21 cellular contexts compared by ENCODE assay signal in the genomic region with DNA sequence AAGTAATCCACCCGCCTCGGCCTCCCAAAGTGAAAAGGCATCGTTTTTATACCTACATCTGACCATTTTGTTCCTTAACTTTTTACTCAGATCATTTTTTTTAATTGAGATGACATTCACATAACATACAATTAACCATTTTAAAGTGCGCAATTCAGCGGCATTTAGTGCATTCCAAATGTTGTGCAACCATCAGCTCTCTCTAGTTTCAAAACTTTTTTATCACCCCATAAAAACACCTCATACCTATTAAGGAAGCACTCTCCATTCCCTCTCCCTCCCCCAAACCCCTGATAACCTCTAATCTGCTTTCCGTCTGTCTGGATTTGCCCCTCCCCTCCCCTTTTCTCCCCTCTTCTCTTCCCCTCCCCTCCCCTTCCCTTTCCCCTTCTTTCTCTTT.
A peak's percentile ranks its signal among the peaks of the same experiment; 100 is the strongest.
DNase-seq lines count a peak whose midpoint lies in the region; ATAC-seq and TF ChIP-seq lines count a peak whose summit lies in the region.
"Had no signal": no experiment of that assay in that cellular context is flagged by ENCODE, and none has a peak within 500 bp of the region (broad histone marks: within the 10 kb centered on the region; RNA-seq: fewer than 3 reads in every experiment).

No MANE protein-coding gene starts in this region.

- H3K27ac ChIP-seq in RWPE2 (ENCODE audit: poor library complexity, severe bottlenecking) (no peak overlapping the region), Peyer's patch (no peak overlapping the region)
- H3K27ac ChIP-seq: KMS-11, RWPE1, SJSA1 had no signal

- peaks cover 8% of the 10 kb centered on the region for H3K4me1 ChIP-seq in RWPE2 (ENCODE audit: insufficient read depth, poor library complexity, severe bottlenecking)
- peaks cover 0 to 4% (median 0%) of the 10 kb centered on the region in 4 donors for H3K4me1 ChIP-seq in Peyer's patch
- H3K4me1 ChIP-seq: SJSA1 had no signal

- TF ChIP-seq CTCF in RWPE2 (IDR thresholded peaks at IDR 0.05; ENCODE audit: poor library complexity, severe bottlenecking) (no peak), omental fat pad (IDR thresholded peaks at IDR 0.05) (no peak), Peyer's patch (IDR thresholded peaks at IDR 0.05) (no peak)

- H3K4me3 Mint-ChIP-seq in activated naive CD4-positive, alpha-beta T cell treated with anti-CD3 and anti-CD28 coated beads, Interleukin-2, amount 50 U/mL, for 24 hours = peak overlapping the region; percentile 37
- H3K4me3 Mint-ChIP-seq: CD14-positive monocyte, HFFc6 had no signal

- H3K27me3 Mint-ChIP-seq in activated naive CD4-positive, alpha-beta T cell treated with anti-CD3 and anti-CD28 coated beads, Interleukin-2, amount 50 U/mL, for 24 hours = no peaks in the 10 kb centered on the region

- H3K36me3 ChIP-seq in RWPE2 (ENCODE audit: low read depth) (no peaks in the 10 kb centered on the region), Peyer's patch (no peaks in the 10 kb centered on the region)
- H3K36me3 ChIP-seq: MG63, SJSA1 had no signal

- peaks cover 37% of the 10 kb centered on the region for H3K4me1 Mint-ChIP-seq in activated naive CD4-positive, alpha-beta T cell treated with anti-CD3 and anti-CD28 coated beads, Interleukin-2, amount 50 U/mL, for 24 hours

- ATAC-seq in RWPE2 (ENCODE audit: low read depth) (0 out of 3 replicates have a peak, but pooled peaks have one; percentile 8), omental fat pad (ENCODE audit: low FRiP score) (peak; percentile 55)
- ATAC-seq: HepG2 had no signal

- no peak for DNase-seq in activated naive CD4-positive, alpha-beta T cell treated with anti-CD3 and anti-CD28 coated beads, Interleukin-2, amount 50 U/mL, for 16 hours
- DNase-seq in NCI-H226 = peak; percentile 51
- DNase-seq in RWPE2 (ENCODE audit: low spot score) = no peak
- no peak for DNase-seq in omental fat pad (ENCODE audit: low spot score)
- no peak for DNase-seq in stimulated activated naive CD4-positive, alpha-beta T cell (lab: John Stamatoyannopoulos, UW)
- no peak for DNase-seq in SIG-M5 treated with dmso at 0.1 percent for 504 hours (lab: John Stamatoyannopoulos, UW; ENCODE audit: unreplicated experiment)
- DNase-seq in Peyer's patch = no peak
- DNase-seq: 8988T, DMS79 treated with DMSO at 0.1 percent for 48 hours, HFFc6, MG63, NCI-H1417, NCI-H1930, NCI-H446, NCI-H526 treated with DMSO at 0.1 percent for 48 hours had no signal

- H3K9me3 ChIP-seq in RWPE2 (ENCODE audit: severe bottlenecking) (no peaks in the 10 kb centered on the region), Peyer's patch (no peaks in the 10 kb centered on the region)
- H3K9me3 ChIP-seq: MG63, SJSA1 had no signal

- H3K4me3 ChIP-seq in RWPE2 (ENCODE audit: severe bottlenecking) (no peak overlapping the region), Peyer's patch (no peak overlapping the region)
- H3K4me3 ChIP-seq: MG63, SJSA1 had no signal

- peak overlapping the region; percentile 21 for H3K27ac Mint-ChIP-seq in activated naive CD4-positive, alpha-beta T cell treated with anti-CD3 and anti-CD28 coated beads, Interleukin-2, amount 50 U/mL, for 24 hours
- H3K27ac Mint-ChIP-seq: CD14-positive monocyte, HFFc6 had no signal

- H3K36me3 Mint-ChIP-seq in activated naive CD4-positive, alpha-beta T cell treated with anti-CD3 and anti-CD28 coated beads, Interleukin-2, amount 50 U/mL, for 24 hours = no peaks in the 10 kb centered on the region

- no peak for TF ChIP-seq POLR2A in Peyer's patch (IDR thresholded peaks at IDR 0.05)

- H3K9me3 Mint-ChIP-seq in activated naive CD4-positive, alpha-beta T cell treated with anti-CD3 and anti-CD28 coated beads, Interleukin-2, amount 50 U/mL, for 24 hours = no peaks in the 10 kb centered on the region
- H3K9me3 Mint-ChIP-seq: HFFc6 had no signal

- no peaks in the 10 kb centered on the region for H3K27me3 ChIP-seq in RWPE2 (ENCODE audit: insufficient read depth, poor library complexity, severe bottlenecking)
- H3K27me3 ChIP-seq in Peyer's patch = no peaks in the 10 kb centered on the region
- H3K27me3 ChIP-seq: MG63, SJSA1 had no signal
